Comparison of ENCODE assay signal across 21 cellular contexts in the genomic region with DNA sequence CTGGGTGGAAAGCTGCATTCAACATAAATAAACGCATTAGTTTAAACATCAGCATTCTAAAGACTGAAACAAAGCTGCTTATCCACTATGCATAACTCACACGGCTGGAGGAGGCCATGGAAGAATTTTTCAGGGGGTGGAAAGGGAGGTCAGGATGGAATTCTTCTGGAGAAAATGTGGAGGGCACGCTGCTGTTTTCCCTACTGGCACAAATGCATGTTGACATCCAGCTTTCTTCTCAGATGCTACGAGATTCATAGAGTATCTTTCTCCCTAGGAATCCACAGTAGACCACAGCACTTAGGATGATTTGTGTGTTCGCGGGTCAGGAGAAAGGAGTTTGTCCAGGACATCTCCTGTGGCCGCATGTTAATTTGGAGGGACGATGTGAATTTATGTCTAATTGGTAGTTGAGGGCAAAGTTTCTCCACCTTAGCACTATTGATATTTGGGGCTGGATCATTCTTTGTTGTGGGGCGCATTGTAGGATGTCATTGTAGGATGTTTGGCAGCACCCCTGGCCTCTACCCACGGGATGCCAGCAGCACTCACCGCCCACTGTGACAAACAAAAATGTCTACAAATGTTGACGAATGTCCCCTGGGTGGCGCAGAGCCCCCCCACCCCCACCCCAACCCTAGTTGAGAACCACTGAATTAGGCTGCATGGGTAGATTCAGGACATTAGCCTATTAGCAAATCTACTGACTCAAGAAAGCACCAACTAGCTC.
"Had no signal": no experiment of that assay in that cellular context is flagged by ENCODE, and none has a peak within 500 bp of the region (broad histone marks: within the 10 kb centered on the region; RNA-seq: fewer than 3 reads in every experiment).

No MANE protein-coding gene starts in this region.

- H3K27me3 Mint-ChIP-seq: activated naive CD4-positive, alpha-beta T cell treated with anti-CD3 and anti-CD28 coated beads, Interleukin-2, amount 10 ng/mL, durations not matched to agents 7 days and 5 days had no signal

- H3K9me3 Mint-ChIP-seq: activated CD8-positive, alpha-beta T cell treated with anti-CD3 and anti-CD28 coated beads for 36 hours; activated naive CD4-positive, alpha-beta T cell treated with anti-CD3 and anti-CD28 coated beads, Interleukin-2, amount 10 ng/mL, durations not matched to agents 7 days and 5 days; activated naive CD8-positive, alpha-beta T cell treated with anti-CD3 and anti-CD28 coated beads for 36 hours; activated T-helper 2 cell treated with anti-CD3 and anti-CD28 coated beads, Interferon-gamma antibody, Interleukin-2, Interleukin-4, amounts not matched to agents 10 μg/mL and 5 μg/mL and 100 μg/mL, durations not matched to agents 14 hours and 24 hours and 36 hours; T-helper 1 cell treated with Interleukin-12 subunit alpha and Interleukin-12 subunit beta and Interleukin-4 antibody, amounts not matched to agents 30 μg/mL and 1 μg/mL, for 36 hours had no signal

- H3K4me1 ChIP-seq: body of pancreas, Peyer's patch had no signal

- H3K27ac ChIP-seq: body of pancreas, Peyer's patch, SJSA1 had no signal

- H3K27me3 ChIP-seq: body of pancreas, MG63, Peyer's patch, SJSA1 had no signal

- DNase-seq: activated CD4-positive, alpha-beta T cell treated with anti-CD3 and anti-CD28 coated beads for 4 hours; activated CD8-positive, alpha-beta memory T cell treated with anti-CD3 and anti-CD28 coated beads, Interleukin-2, amount 50 U/mL, for 4 hours; activated CD8-positive, alpha-beta T cell treated with anti-CD3 and anti-CD28 coated beads for 36 hours; activated gamma-delta T cell treated with Interleukin-2 at 50 U/mL for 16 hours; activated naive CD4-positive, alpha-beta T cell treated with anti-CD3 and anti-CD28 coated beads, Interleukin-2, amount 10 ng/mL, durations not matched to agents 7 days and 5 days; activated naive CD8-positive, alpha-beta T cell treated with anti-CD3 and anti-CD28 coated beads for 36 hours; activated T-cell treated with anti-CD3 and anti-CD28 coated beads, Interleukin-2, amount 50 U/mL, for 72 hours; body of pancreas; MG63; NCI-H1105 treated with DMSO at 0.1 percent for 48 hours; NCI-H1436 treated with DMSO at 0.1 percent for 48 hours; NCI-H187; NCI-H2081; NCI-H510A treated with DMSO at 0.1 percent for 48 hours; Peyer's patch; SHP77 had no signal

- H3K4me3 Mint-ChIP-seq: activated CD8-positive, alpha-beta T cell treated with anti-CD3 and anti-CD28 coated beads for 36 hours; activated naive CD4-positive, alpha-beta T cell treated with anti-CD3 and anti-CD28 coated beads, Interleukin-2, amount 10 ng/mL, durations not matched to agents 7 days and 5 days; activated naive CD8-positive, alpha-beta T cell treated with anti-CD3 and anti-CD28 coated beads for 36 hours; activated T-cell treated with anti-CD3 and anti-CD28 coated beads, Interleukin-2, amount 50 U/mL, for 72 hours; T-helper 1 cell treated with Interleukin-12 subunit alpha and Interleukin-12 subunit beta and Interleukin-4 antibody, amounts not matched to agents 30 μg/mL and 1 μg/mL, for 36 hours had no signal

- ATAC-seq: activated CD4-positive, CD25-positive, alpha-beta regulatory T cell treated with anti-CD3 and anti-CD28 coated beads, Interleukin-2, amount 50 U/mL, for 24 hours; activated CD8-positive, alpha-beta T cell treated with anti-CD3 and anti-CD28 coated beads for 36 hours; activated T-cell treated with anti-CD3 and anti-CD28 coated beads, Interleukin-2, amount 50 U/mL, for 72 hours; body of pancreas; SK-N-SH treated with all-trans-retinoic acid at 6 μM for 48 hours had no signal

- H3K4me1 Mint-ChIP-seq: activated naive CD4-positive, alpha-beta T cell treated with anti-CD3 and anti-CD28 coated beads, Interleukin-2, amount 10 ng/mL, durations not matched to agents 7 days and 5 days; activated naive CD8-positive, alpha-beta T cell treated with anti-CD3 and anti-CD28 coated beads for 36 hours had no signal

- H3K4me3 ChIP-seq: body of pancreas, MG63, Peyer's patch, SJSA1 had no signal

- H3K36me3 ChIP-seq: MG63, Peyer's patch, SJSA1 had no signal

- H3K36me3 Mint-ChIP-seq: activated naive CD4-positive, alpha-beta T cell treated with anti-CD3 and anti-CD28 coated beads, Interleukin-2, amount 10 ng/mL, durations not matched to agents 7 days and 5 days; activated naive CD8-positive, alpha-beta T cell treated with anti-CD3 and anti-CD28 coated beads for 36 hours had no signal

- H3K27ac Mint-ChIP-seq: activated CD8-positive, alpha-beta T cell treated with anti-CD3 and anti-CD28 coated beads for 36 hours; activated naive CD4-positive, alpha-beta T cell treated with anti-CD3 and anti-CD28 coated beads, Interleukin-2, amount 10 ng/mL, durations not matched to agents 7 days and 5 days; activated naive CD8-positive, alpha-beta T cell treated with anti-CD3 and anti-CD28 coated beads for 36 hours; activated T-cell treated with anti-CD3 and anti-CD28 coated beads, Interleukin-2, amount 50 U/mL, for 72 hours; activated T-helper 2 cell treated with anti-CD3 and anti-CD28 coated beads, Interferon-gamma antibody, Interleukin-2, Interleukin-4, amounts not matched to agents 10 μg/mL and 5 μg/mL and 100 μg/mL, durations not matched to agents 14 hours and 24 hours and 36 hours; T-helper 1 cell treated with Interleukin-12 subunit alpha and Interleukin-12 subunit beta and Interleukin-4 antibody, amounts not matched to agents 30 μg/mL and 1 μg/mL, for 36 hours had no signal
